Comparison of ENCODE assay signal across 1 cellular context in genomic region chr22:31268281-31268680, GRCh38.
TF ChIP-seq lines count a peak whose summit lies in the region.

No MANE protein-coding gene starts in this region.

TF ChIP-seq in WTC11, 78 proteins besides CTCF, POLR2A, EP300 and RAD21:
- TF ChIP-seq ZSCAN18 (CRISPR knock-in tag; IDR thresholded peaks at IDR 0.05): no peak
- no peak for TF ChIP-seq CDX4 (CRISPR knock-in tag; IDR thresholded peaks at IDR 0.05; ENCODE audit: borderline replicate concordance)
- no peak for TF ChIP-seq MLX (CRISPR knock-in tag; IDR thresholded peaks at IDR 0.05)
- no peak for TF ChIP-seq PRRX2 (CRISPR knock-in tag; IDR thresholded peaks at IDR 0.05)
- TF ChIP-seq TEAD4 (CRISPR knock-in tag; IDR thresholded peaks at IDR 0.05): no peak
- TF ChIP-seq IRF1 (CRISPR knock-in tag; IDR thresholded peaks at IDR 0.05): no peak
- TF ChIP-seq NFE2L1 (CRISPR knock-in tag; IDR thresholded peaks at IDR 0.05): no peak
